Comparison of ENCODE assay signal across 8 cellular contexts in genomic region chr9:3478549-3478953, GRCh38. TPM values are rescaled to one million over a fixed set of nuclear protein-coding genes. Genes with fewer than 3 reads are reported as not detected.
DNase-seq lines count a peak whose midpoint lies in the region; ATAC-seq and TF ChIP-seq lines count a peak whose summit lies in the region.

No MANE protein-coding gene starts in this region.

- H3K4me2 ChIP-seq in GM23338 (peak overlapping the region; percentile 50), OCI-LY3 (ENCODE audit: low read length) (peak overlapping the region; percentile 73)

- peaks cover 28% of the 10 kb centered on the region for H3K4me1 ChIP-seq in GM23338 (ENCODE audit: insufficient read depth)
- peaks cover 70% of the 10 kb centered on the region for H3K4me1 ChIP-seq in OCI-LY3 (ENCODE audit: low read length)
- peaks cover 28% of the 10 kb centered on the region for H3K4me1 ChIP-seq in iPS-15b (ENCODE audit: control insufficient read depth, insufficient read depth, low read length)
- no peaks in the 10 kb centered on the region for H3K4me1 ChIP-seq in prostate gland (replicated peaks)
- no peaks in the 10 kb centered on the region for H3K4me1 ChIP-seq in adrenal gland (replicated peaks in 1 of 2)

- peak overlapping the region; percentile 82; the same call in 1 of the 2 replicates for H3K27ac Mint-ChIP-seq in GM23338

- DNase-seq in GM23338 (ENCODE audit: low spot score) (peak; percentile 37), prostate gland (ENCODE audit: low spot score) (no peak), adrenal gland (no peak), NOMO-1 treated with DMSO at 0.1 percent for 48 hours (lab: John Stamatoyannopoulos, UW; ENCODE audit: unreplicated experiment) (no peak)

- no peak for TF ChIP-seq CTCF in GM12875 (IDR thresholded peaks at IDR 0.05; ENCODE audit: borderline replicate concordance, insufficient read depth, low read depth, low read length)
- TF ChIP-seq CTCF in GM23338 (conservative IDR thresholded peaks at IDR 0.05; ENCODE audit: low read depth in 2 of 2) = no peak
- TF ChIP-seq CTCF in OCI-LY3 (IDR thresholded peaks at IDR 0.05; ENCODE audit: low read depth, low read length) = no peak
- TF ChIP-seq CTCF in prostate gland (IDR thresholded peaks at IDR 0.05) = no peak
- no peak for TF ChIP-seq CTCF in adrenal gland (IDR thresholded peaks at IDR 0.05)

- H2AFZ ChIP-seq in GM23338 (no peak overlapping the region), OCI-LY3 (ENCODE audit: low read depth, low read length) (no peak overlapping the region)

- H3K4me1 Mint-ChIP-seq in GM23338 = peaks cover 28% of the 10 kb centered on the region

- ATAC-seq in GM23338 (peak; percentile 63), GM19397 (IDR thresholded peaks at IDR 0.05; ENCODE audit: unreplicated experiment) (no peak)

- no peak overlapping the region for H3K4me3 Mint-ChIP-seq in GM23338

- H3K36me3 Mint-ChIP-seq in GM23338 (ENCODE audit: low read depth) = no peaks in the 10 kb centered on the region

- H3K36me3 ChIP-seq in GM23338 (ENCODE audit: insufficient read depth) = no peaks in the 10 kb centered on the region
- H3K36me3 ChIP-seq in OCI-LY3 (replicated peaks; ENCODE audit: low read depth, low read length) = peaks cover 23% of the 10 kb centered on the region
- no peaks in the 10 kb centered on the region for H3K36me3 ChIP-seq in iPS-15b (ENCODE audit: control insufficient read depth, insufficient read depth, low read length)
- no peaks in the 10 kb centered on the region for H3K36me3 ChIP-seq in prostate gland
- no peaks in the 10 kb centered on the region for H3K36me3 ChIP-seq in adrenal gland (replicated peaks in 1 of 2)

- H3K27ac ChIP-seq in GM23338 (ENCODE audit: low read depth) (peak overlapping the region; percentile 24), OCI-LY3 (ENCODE audit: low read length) (peak overlapping the region; percentile 90), prostate gland (no peak overlapping the region), adrenal gland (no peak overlapping the region)

- no peaks in the 10 kb centered on the region for H3K27me3 Mint-ChIP-seq in GM23338 (ENCODE audit: insufficient read depth, low read depth, poor library complexity)

- no peaks in the 10 kb centered on the region for H4K20me1 ChIP-seq in GM23338 (replicated peaks; ENCODE audit: insufficient read depth)
- H4K20me1 ChIP-seq in OCI-LY3 (ENCODE audit: insufficient read depth, low read length) = no peaks in the 10 kb centered on the region

- H3F3A ChIP-seq in GM23338 (replicated peaks; ENCODE audit: low read depth) = no peaks in the 10 kb centered on the region

- H3K79me2 ChIP-seq in GM23338 (replicated peaks; ENCODE audit: insufficient read depth) = no peaks in the 10 kb centered on the region
- no peaks in the 10 kb centered on the region for H3K79me2 ChIP-seq in OCI-LY3 (ENCODE audit: low read length)

- WGBS in prostate gland = 87% methylated on average over 1 of the region's 1 CpG
- 81 to 100% (median 86%) methylated on average over 1 of the region's 1 CpG for WGBS in adrenal gland, 4 donors

- intact Hi-C loops in prostate gland (cut with DNase I) = no loop called here
- intact Hi-C loops in adrenal gland (cut with DNase I) = no loop called here

- H3K27me3 ChIP-seq in GM23338 (ENCODE audit: insufficient read depth) (no peaks in the 10 kb centered on the region), OCI-LY3 (ENCODE audit: low read depth, low read length) (no peaks in the 10 kb centered on the region), iPS-15b (ENCODE audit: control insufficient read depth, insufficient read depth, low read length) (no peaks in the 10 kb centered on the region), prostate gland (replicated peaks; ENCODE audit: insufficient read depth) (no peaks in the 10 kb centered on the region), adrenal gland (no peaks in the 10 kb centered on the region)

- no peaks in the 10 kb centered on the region for H3K9me2 ChIP-seq in GM23338 (ENCODE audit: insufficient read depth)

- peak overlapping the region; percentile 2 for H3K4me3 ChIP-seq in GM12875 (ENCODE audit: low read depth, low read length)
- H3K4me3 ChIP-seq in GM23338 = 0 out of 2 replicates have a peak overlapping the region, but pooled peaks have one; percentile 12
- peak overlapping the region; percentile 37 for H3K4me3 ChIP-seq in OCI-LY3 (ENCODE audit: low read length)
- no peak overlapping the region for H3K4me3 ChIP-seq in iPS-15b (ENCODE audit: low read depth, low read length)
- no peak overlapping the region for H3K4me3 ChIP-seq in prostate gland
- H3K4me3 ChIP-seq in adrenal gland = no peak overlapping the region

- peak overlapping the region; percentile 25; the same call in 1 of the 2 replicates for H3K9ac ChIP-seq in OCI-LY3 (ENCODE audit: low read length)
- H3K9ac ChIP-seq in iPS-15b (ENCODE audit: low read depth, low read length) = peak overlapping the region; percentile 26

- H3K9me3 Mint-ChIP-seq in GM23338 = no peaks in the 10 kb centered on the region

- H3K9me3 ChIP-seq in OCI-LY3 (ENCODE audit: insufficient read depth, low read length) (no peaks in the 10 kb centered on the region), iPS-15b (ENCODE audit: control insufficient read depth, insufficient read depth, low read length) (no peaks in the 10 kb centered on the region), prostate gland (no peaks in the 10 kb centered on the region), adrenal gland (replicated peaks in 1 of 3) (peaks cover 0 to 7% (median 0%) of the 10 kb centered on the region in 3 donors)

- no peak for TF ChIP-seq POLR2A in prostate gland (IDR thresholded peaks at IDR 0.05)
- no peak for TF ChIP-seq POLR2A in adrenal gland (IDR thresholded peaks at IDR 0.05)

TF ChIP-seq in GM23338, 12 proteins besides CTCF, POLR2A, EP300 and RAD21:
- TF ChIP-seq NANOG (IDR thresholded peaks at IDR 0.05; ENCODE audit: borderline replicate concordance) (no peak), JUNB (IDR thresholded peaks at IDR 0.05; ENCODE audit: unreplicated experiment) (no peak)

RNA-seq across cellular contexts. Expression of gene RFX3, which starts 47.2 kb away (rescaled TPM):
- 16.2 and 22.1 TPM in 2 replicates for total RNA-seq in GM23338 (2014; rRNA removed; shearing (Covaris generic))
- polyA plus RNA-seq in GM23338 (2016; fragmentation: Nextera tagmentation; extraction: Ambion mirVana) (7.5 and 9.8 TPM in 2 replicates), adrenal gland (1 to 10 TPM; 1.4 to 2.5 (median 1.9) TPM)
- total RNA-seq in prostate gland (10 to 100 TPM; 10.9 to 15.5 TPM), adrenal gland (10 to 100 TPM in 2 of 8 donors, 1 to 10 TPM in 6; 3.1 to 14.2 (median 6.2) TPM)

Comparison
In these comparisons a context has a peak if more than half of its experiments do, and no peak if none do; other contexts are left out.
1. H3K4me3 ChIP-seq: peak in GM12875 (single experiment), GM23338 (single experiment) and OCI-LY3 (single experiment); none in iPS-15b (single experiment), prostate gland (0 of 2) and adrenal gland (0 of 4).
2. H3K27ac ChIP-seq: peak in GM23338 (single experiment) and OCI-LY3 (single experiment); none in prostate gland (0 of 2) and adrenal gland (0 of 5).